In the genomic region with DNA sequence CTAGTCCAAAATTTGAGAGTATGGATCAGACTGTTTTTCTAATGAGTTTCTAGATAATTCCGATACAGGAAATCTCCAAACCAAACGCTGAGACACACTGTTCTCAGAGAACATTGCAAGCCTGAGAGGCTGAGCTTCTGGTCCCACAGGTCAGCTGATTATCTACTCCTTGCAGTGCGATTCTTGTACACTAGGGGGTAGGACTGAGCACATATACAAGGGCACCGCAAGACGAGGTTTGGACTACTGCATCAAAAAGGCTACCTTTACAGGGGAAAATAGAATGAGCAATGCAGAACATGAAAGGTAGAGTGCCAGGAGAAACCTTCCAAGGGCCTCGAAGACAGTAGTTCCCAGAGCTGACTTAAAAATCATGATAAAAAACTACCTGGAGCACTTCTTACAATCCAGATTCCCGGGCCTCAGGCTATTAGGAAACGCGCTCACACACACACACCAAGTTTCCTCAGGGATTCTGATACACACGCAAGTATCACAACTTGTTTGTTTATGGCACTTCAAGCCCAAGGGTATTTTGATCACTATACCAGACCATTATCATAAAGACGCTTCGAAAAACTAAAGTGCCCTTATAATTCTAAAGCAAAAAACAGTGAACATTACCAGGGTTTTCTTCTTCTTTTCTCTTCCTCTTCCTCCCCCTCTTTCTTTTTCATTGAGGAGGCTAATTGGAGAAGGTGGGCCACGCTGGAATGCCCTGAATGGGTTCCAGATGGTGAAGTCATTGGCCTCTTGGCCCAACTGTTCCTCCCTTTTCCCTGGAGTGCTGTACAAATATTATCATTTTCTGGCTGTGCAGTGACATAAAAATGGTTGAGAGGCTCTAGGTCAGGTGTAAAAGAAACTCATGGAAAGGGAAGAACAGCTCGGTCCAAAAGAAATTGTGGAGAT, we compare ENCODE assay signal across 8 cellular contexts.
DNase-seq lines count a peak whose midpoint lies in the region; ATAC-seq and TF ChIP-seq lines count a peak whose summit lies in the region.

No MANE protein-coding gene starts in this region.

- no peak overlapping the region for H3K4me3 ChIP-seq in AG04449 (ENCODE audit: low read depth, low read length)

- peak; percentile 27 for TF ChIP-seq CTCF in AG04449 (IDR thresholded peaks at IDR 0.05; ENCODE audit: insufficient read depth, low read length, missing control alignments)
- peak; percentile 75 for TF ChIP-seq CTCF in GM12874 (IDR thresholded peaks at IDR 0.05; ENCODE audit: insufficient read depth, low read depth, low read length)

- DNase-seq in AG04449 (ENCODE audit: low read depth, low spot score) (no peak), NCI-H82 treated with DMSO at 0.1 percent for 48 hours (lab: John Stamatoyannopoulos, UW; ENCODE audit: unreplicated experiment) (peak; percentile 64), iPS DF 4.7 (ENCODE audit: extremely low read depth, low spot score) (peak; percentile 75)
- peak; percentile 76 for DNase-seq in activated CD8-positive, alpha-beta memory T cell treated with anti-CD3 and anti-CD28 coated beads, Interleukin-2, amount 50 U/mL, for 48 hours
- peak in 2 of 3 experiments; percentile 15 to 23 for DNase-seq in stimulated activated CD4-positive, alpha-beta T cell treated with anti-CD3 and anti-CD28 coated beads, TNF-alpha, amount 100 ng/mL, for 4 hours (ENCODE audit: low read depth in 3 of 3)

- POLR2A ChIA-PET in AG04449 (lab: Yijun Ruan, JAX): no interaction called here

- no peak for ATAC-seq in HG03280 (IDR thresholded peaks at IDR 0.05; ENCODE audit: unreplicated experiment)
- ATAC-seq in GM21515 (IDR thresholded peaks at IDR 0.05; ENCODE audit: unreplicated experiment): no peak

- CTCF ChIA-PET in AG04449 (lab: Yijun Ruan, JAX): interaction anchor here (0.7 to 1.5 kb wide), 4 partner anchors 12 to 93 kb away, joined by 3 to 5 read pairs (median 3); no protein-coding TSS in a partner anchor
